ENCODE assay signal across 15 cellular contexts in the genomic region with DNA sequence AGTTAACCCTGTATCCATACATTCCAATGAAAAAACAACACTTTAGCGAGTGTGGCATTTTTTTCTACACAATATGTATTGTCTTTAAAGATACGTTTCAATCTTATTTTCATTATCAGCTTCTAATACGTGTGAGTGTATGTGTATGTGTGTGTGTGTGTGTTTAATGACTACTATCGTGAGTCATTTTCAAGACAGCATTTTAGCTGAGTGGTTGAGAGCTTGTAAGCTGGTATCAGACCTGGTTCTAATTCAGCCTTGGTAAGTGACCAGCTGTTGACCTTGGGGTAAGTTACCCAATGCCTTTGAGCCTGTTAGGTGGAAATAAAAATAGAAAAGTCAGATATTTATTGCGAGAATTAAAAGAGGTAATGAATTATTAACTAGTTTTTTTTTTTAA.
"Had no signal": no experiment of that assay in that cellular context is flagged by ENCODE, and none has a peak within 500 bp of the region (broad histone marks: within the 10 kb centered on the region; RNA-seq: fewer than 3 reads in every experiment).

No MANE protein-coding gene starts in this region.

- H3K4me3 Mint-ChIP-seq: activated B cell treated with CpG ODN at 0.5 μM for 24 hours; activated CD4-positive, alpha-beta T cell treated with anti-CD3 and anti-CD28 coated beads, Interleukin-2, amount 10 ng/mL, durations not matched to agents 7 days and 5 days; nephron; type B pancreatic cell had no signal

- ATAC-seq: stimulated activated naive CD8-positive, alpha-beta T cell treated with anti-CD3 and anti-CD28 coated beads, Interleukin-15, Interleukin-2, amounts not matched to agents 100 U/mL and 50 U/mL, for 24 hours had no signal

- H3K36me3 ChIP-seq: left ventricle myocardium inferior, sigmoid colon, suprapubic skin had no signal

- H3K9me3 ChIP-seq: left ventricle myocardium inferior, sigmoid colon, suprapubic skin had no signal

- H3K4me3 ChIP-seq: dorsolateral prefrontal cortex, left ventricle myocardium inferior, sigmoid colon, suprapubic skin had no signal

- H3K27me3 Mint-ChIP-seq: activated B cell treated with CpG ODN at 0.5 μM for 24 hours; activated CD4-positive, alpha-beta T cell treated with anti-CD3 and anti-CD28 coated beads, Interleukin-2, amount 10 ng/mL, durations not matched to agents 7 days and 5 days had no signal

- H3K4me1 Mint-ChIP-seq: activated B cell treated with CpG ODN at 0.5 μM for 24 hours; activated CD4-positive, alpha-beta T cell treated with anti-CD3 and anti-CD28 coated beads, Interleukin-2, amount 10 ng/mL, durations not matched to agents 7 days and 5 days had no signal

- H3K4me1 ChIP-seq: left ventricle myocardium inferior, sigmoid colon, suprapubic skin had no signal

- DNase-seq: activated B cell treated with CpG ODN at 0.5 μM for 24 hours; activated CD4-positive, alpha-beta T cell treated with anti-CD3 and anti-CD28 coated beads, Interleukin-2, amount 10 ng/mL, durations not matched to agents 7 days and 5 days; activated naive CD4-positive, alpha-beta T cell treated with anti-CD3 and anti-CD28 coated beads, Interleukin-2, amount 50 U/mL, for 16 hours; amygdala; dorsolateral prefrontal cortex; left ventricle myocardium inferior; mesendoderm; occipital lobe; sigmoid colon; stimulated activated CD4-positive, alpha-beta T cell treated with anti-CD3 and anti-CD28 coated beads, Interleukin-2, amount 100 ng/mL, for 48 hours; stimulated activated naive CD8-positive, alpha-beta T cell treated with anti-CD3 and anti-CD28 coated beads, Interleukin-15, Interleukin-2, amounts not matched to agents 100 U/mL and 50 U/mL, for 24 hours had no signal

- H3K36me3 Mint-ChIP-seq: type B pancreatic cell had no signal

- H3K27ac Mint-ChIP-seq: activated B cell treated with CpG ODN at 0.5 μM for 24 hours; activated CD4-positive, alpha-beta T cell treated with anti-CD3 and anti-CD28 coated beads, Interleukin-2, amount 10 ng/mL, durations not matched to agents 7 days and 5 days; activated T-helper 2 cell treated with anti-CD3 and anti-CD28 coated beads, Interferon-gamma antibody, Interleukin-2, Interleukin-4, amounts not matched to agents 10 μg/mL and 5 μg/mL and 100 μg/mL, durations not matched to agents 14 hours and 24 hours and 36 hours; nephron; type B pancreatic cell had no signal

- H3K27ac ChIP-seq: dorsolateral prefrontal cortex, left ventricle myocardium inferior, sigmoid colon, suprapubic skin had no signal

- H3K27me3 ChIP-seq: sigmoid colon, suprapubic skin had no signal

- H3K9me3 Mint-ChIP-seq: activated B cell treated with CpG ODN at 0.5 μM for 24 hours; activated CD4-positive, alpha-beta T cell treated with anti-CD3 and anti-CD28 coated beads, Interleukin-2, amount 10 ng/mL, durations not matched to agents 7 days and 5 days; activated T-helper 2 cell treated with anti-CD3 and anti-CD28 coated beads, Interferon-gamma antibody, Interleukin-2, Interleukin-4, amounts not matched to agents 10 μg/mL and 5 μg/mL and 100 μg/mL, durations not matched to agents 14 hours and 24 hours and 36 hours; nephron; type B pancreatic cell had no signal
